12 cellular contexts compared by ENCODE assay signal in the genomic region with DNA sequence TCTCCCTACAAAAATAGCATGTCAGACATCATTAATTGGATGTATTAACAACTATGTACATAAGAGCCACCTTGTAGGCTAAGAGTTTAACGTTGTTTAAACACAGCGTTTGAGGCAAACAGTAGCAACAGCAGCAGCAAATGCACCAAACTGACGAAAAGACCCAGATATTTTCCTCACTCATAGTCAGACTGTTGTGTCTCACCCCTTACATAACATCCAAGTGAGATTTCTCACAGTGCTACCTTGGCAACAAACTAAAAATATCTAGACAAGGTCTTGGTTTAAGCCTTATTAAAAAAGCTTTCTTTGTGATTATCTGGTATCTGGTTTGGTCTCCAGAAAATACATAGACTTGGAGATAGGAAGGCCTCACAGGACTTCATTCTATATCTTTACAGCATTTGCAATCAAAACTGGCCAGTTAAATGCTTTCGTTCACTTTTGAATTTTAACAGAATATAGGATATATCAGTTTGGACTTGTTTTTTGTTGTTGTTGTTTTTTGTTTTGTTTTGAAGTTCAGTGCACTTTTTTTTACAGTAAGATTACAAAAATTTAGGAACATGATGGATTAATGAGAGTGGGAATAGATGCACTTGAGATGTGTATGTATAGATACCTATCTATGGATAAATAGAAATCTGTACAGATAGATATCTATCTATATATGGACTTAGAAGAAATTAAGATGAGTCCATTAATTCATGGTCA. TPM values are rescaled to one million over a fixed set of nuclear protein-coding genes. Genes with fewer than 3 reads are reported as not detected.
DNase-seq lines count a peak whose midpoint lies in the region; ATAC-seq, FAIRE-seq and TF ChIP-seq lines count a peak whose summit lies in the region.
"Had no signal": no experiment of that assay in that cellular context is flagged by ENCODE, and none has a peak within 500 bp of the region (broad histone marks: within the 10 kb centered on the region; RNA-seq: fewer than 3 reads in every experiment).

No MANE protein-coding gene starts in this region.

- H3K4me3 Mint-ChIP-seq in CD4-positive, alpha-beta memory T cell, result peak overlapping the region in 5 of 8 donors; percentile 1 to 80 (median 71)
- H3K4me3 Mint-ChIP-seq in T-helper 17 cell, result peak overlapping the region; percentile 9
- no peak overlapping the region for H3K4me3 Mint-ChIP-seq in activated T-cell treated with anti-CD3 and anti-CD28 coated beads, Interleukin-2, amount 50 U/mL, for 4 hours

- TF ChIP-seq EP300 in gastroesophageal sphincter (IDR thresholded peaks at IDR 0.05), result no peak

- DNase-seq in CD4-positive, alpha-beta memory T cell, result no peak
- no peak for DNase-seq in T-helper 17 cell
- DNase-seq in putamen (ENCODE audit: low spot score), result peak; percentile 65
- DNase-seq in small intestine, result no peak
- no peak for DNase-seq in activated T-cell treated with anti-CD3 and anti-CD28 coated beads, Interleukin-2, amount 50 U/mL, for 4 hours
- DNase-seq: AML-193, NCI-H2081 treated with DMSO at 0.1 percent for 48 hours, T1000 had no signal

- TF ChIP-seq POLR2A in gastroesophageal sphincter (IDR thresholded peaks at IDR 0.05), result no peak

- 21 to 44% methylated on average over 4 of the region's 4 CpGs for WGBS in gastroesophageal sphincter (ENCODE audit: low coverage in 1 of 2), 2 donors
- 87 to 95% (median 91%) methylated on average over 4 of the region's 4 CpGs for WGBS in small intestine, 3 donors

- ATAC-seq in T-helper 17 cell (no peak), gastroesophageal sphincter (no peak), HG03520 (IDR thresholded peaks at IDR 0.05; ENCODE audit: unreplicated experiment) (no peak), GM19023 (IDR thresholded peaks at IDR 0.05; ENCODE audit: unreplicated experiment) (no peak)
- no peak for ATAC-seq in activated T-cell treated with anti-CD3 and anti-CD28 coated beads, Interleukin-2, amount 50 U/mL, for 4 hours

- POLR2A ChIA-PET in CD4-positive, alpha-beta memory T cell (lab: Charles Lee; ENCODE audit: partially characterized antibody), result interaction anchor here (0.7 kb wide), 1 partner anchor 643 kb away, joined by 3 read pairs; no protein-coding TSS in a partner anchor

- H3K4me1 Mint-ChIP-seq in CD4-positive, alpha-beta memory T cell, result peaks cover 25 to 41% (median 31%) of the 10 kb centered on the region in 4 donors
- peaks cover 30% of the 10 kb centered on the region for H3K4me1 Mint-ChIP-seq in T-helper 17 cell
- peaks cover 29% of the 10 kb centered on the region for H3K4me1 Mint-ChIP-seq in activated T-cell treated with anti-CD3 and anti-CD28 coated beads, Interleukin-2, amount 50 U/mL, for 4 hours (ENCODE audit: low read depth)

- H3K27me3 ChIP-seq in CD4-positive, alpha-beta memory T cell (ENCODE audit: insufficient read depth, low read length), result peaks cover 42% of the 10 kb centered on the region
- H3K27me3 ChIP-seq in gastroesophageal sphincter, result no peaks in the 10 kb centered on the region
- no peaks in the 10 kb centered on the region for H3K27me3 ChIP-seq in small intestine (ENCODE audit: control insufficient read depth in 2 of 2, insufficient read depth in 2 of 2, low read length in 2 of 2)

- peaks cover 2 to 5% of the 10 kb centered on the region in 2 donors for H3K36me3 Mint-ChIP-seq in CD4-positive, alpha-beta memory T cell
- H3K36me3 Mint-ChIP-seq in T-helper 17 cell (ENCODE audit: low read depth), result peaks cover 3% of the 10 kb centered on the region
- no peaks in the 10 kb centered on the region for H3K36me3 Mint-ChIP-seq in activated T-cell treated with anti-CD3 and anti-CD28 coated beads, Interleukin-2, amount 50 U/mL, for 4 hours (ENCODE audit: insufficient read depth)

- H3K27ac Mint-ChIP-seq in CD4-positive, alpha-beta memory T cell, result no peak overlapping the region
- H3K27ac Mint-ChIP-seq in T-helper 17 cell, result no peak overlapping the region

- no peaks in the 10 kb centered on the region for H3K9me3 ChIP-seq in CD4-positive, alpha-beta memory T cell (ENCODE audit: control insufficient read depth in 1 of 2, low read length in 2 of 2)
- H3K9me3 ChIP-seq in T-helper 17 cell (ENCODE audit: control insufficient read depth, low read length, poor library complexity, severe bottlenecking), result no peaks in the 10 kb centered on the region
- H3K9me3 ChIP-seq in gastroesophageal sphincter, result no peaks in the 10 kb centered on the region
- H3K9me3 ChIP-seq in small intestine (ENCODE audit: control insufficient read depth, low read depth), result no peaks in the 10 kb centered on the region

- no peak overlapping the region for H3K4me3 ChIP-seq in CD4-positive, alpha-beta memory T cell (ENCODE audit: low read length in 2 of 2)
- H3K4me3 ChIP-seq in gastroesophageal sphincter, result peak overlapping the region; percentile 53 to 70
- no peak overlapping the region for H3K4me3 ChIP-seq in small intestine (ENCODE audit: low read depth in 1 of 2, low read length in 2 of 2)
- H3K4me3 ChIP-seq: cardiac muscle cell had no signal

- peaks cover 52 to 60% of the 10 kb centered on the region in 2 donors for H3K27me3 Mint-ChIP-seq in CD4-positive, alpha-beta memory T cell
- peaks cover 63% of the 10 kb centered on the region for H3K27me3 Mint-ChIP-seq in T-helper 17 cell
- H3K27me3 Mint-ChIP-seq in activated T-cell treated with anti-CD3 and anti-CD28 coated beads, Interleukin-2, amount 50 U/mL, for 4 hours (ENCODE audit: low read depth), result peaks cover 63% of the 10 kb centered on the region

- peaks cover 29% of the 10 kb centered on the region for H3K4me1 ChIP-seq in CD4-positive, alpha-beta memory T cell (ENCODE audit: insufficient read depth, low read length)
- H3K4me1 ChIP-seq in gastroesophageal sphincter (peaks cover 0 to 78% (median 4%) of the 10 kb centered on the region in 3 donors), small intestine (ENCODE audit: control insufficient read depth in 2 of 2, insufficient read depth in 1 of 2, low read depth in 1 of 2, low read length in 1 of 2) (peaks cover 0 to 9% of the 10 kb centered on the region in 2 donors)

- CTCF ChIA-PET in CD4-positive, alpha-beta memory T cell (lab: Charles Lee; ENCODE audit: partially characterized antibody), result interaction anchor here (0.7 kb wide), 2 partner anchors 21 to 204 kb away, joined by 3 to 5 read pairs; no protein-coding TSS in a partner anchor

- H3K36me3 ChIP-seq in CD4-positive, alpha-beta memory T cell (ENCODE audit: insufficient read depth, low read length), result no peaks in the 10 kb centered on the region
- H3K36me3 ChIP-seq in gastroesophageal sphincter (no peaks in the 10 kb centered on the region), small intestine (ENCODE audit: control insufficient read depth in 2 of 2, insufficient read depth in 2 of 2, low read length in 2 of 2) (no peaks in the 10 kb centered on the region)
- H3K36me3 ChIP-seq: cardiac muscle cell had no signal

- H3K9me3 Mint-ChIP-seq in CD4-positive, alpha-beta memory T cell, result no peaks in the 10 kb centered on the region
- H3K9me3 Mint-ChIP-seq in activated T-cell treated with anti-CD3 and anti-CD28 coated beads, Interleukin-2, amount 50 U/mL, for 4 hours, result no peaks in the 10 kb centered on the region

- intact Hi-C loops in CD4-positive, alpha-beta memory T cell (cut with micrococcal nuclease), result no loop called here

- no peak overlapping the region for H3K27ac ChIP-seq in CD4-positive, alpha-beta memory T cell (ENCODE audit: low read depth, low read length)
- H3K27ac ChIP-seq in gastroesophageal sphincter, result peak overlapping the region; percentile 96 to 98 (median 98)
- no peak overlapping the region for H3K27ac ChIP-seq in small intestine (ENCODE audit: low read depth in 1 of 2, low read length in 1 of 2)
- H3K27ac ChIP-seq: cardiac muscle cell had no signal

- TF ChIP-seq CTCF in gastroesophageal sphincter (IDR thresholded peaks at IDR 0.05), result no peak

- FAIRE-seq in small intestine (lab: Jason Lieb, UNC), result no peak

RNA-seq across cellular contexts. Expression of a gene that starts 4.1 kb away (rescaled TPM):
- under 1 TPM; 0.20 to 0.55 TPM for total RNA-seq in CD4-positive, alpha-beta memory T cell
- not detected for polyA plus RNA-seq in CD4-positive, alpha-beta memory T cell
- under 1 TPM in 1 of 2 donors, not detected in 1; 0.37 TPM for total RNA-seq in T-helper 17 cell
- 10 to 100 TPM in 3 of 4 donors, 1 to 10 TPM in 1; 5.3 to 91.2 (median 21.7) TPM for total RNA-seq in gastroesophageal sphincter
- polyA plus RNA-seq in small intestine, result 1 to 10 TPM in 1 of 3 donors, under 1 TPM in 2; 0.54 to 1.4 (median 0.67) TPM
- under 1 TPM in 2 of 3 donors, not detected in 1; 0.05 to 0.28 TPM for total RNA-seq in activated T-cell treated with anti-CD3 and anti-CD28 coated beads, Interleukin-2, amount 50 U/mL, for 4 hours

Comparison
In these comparisons a context has a peak if more than half of its experiments do, and no peak if none do; other contexts are left out.
1. H3K27ac ChIP-seq: peak in gastroesophageal sphincter (4 of 4); none in CD4-positive, alpha-beta memory T cell (single experiment) and small intestine (0 of 2).
2. H3K4me3 ChIP-seq: peak in gastroesophageal sphincter (2 of 2); none in CD4-positive, alpha-beta memory T cell (0 of 2) and small intestine (0 of 2).
3. RNA of a gene that starts 4.1 kb away (total RNA-seq): 5.3 to 91.2 TPM in gastroesophageal sphincter; 0.20 to 0.55 TPM in CD4-positive, alpha-beta memory T cell, 0.37 TPM in T-helper 17 cell and 0.05 to 0.28 TPM in activated T-cell treated with anti-CD3 and anti-CD28 coated beads, Interleukin-2, amount 50 U/mL, for 4 hours; every median in the first group is over 4 times any median in the second.